In genomic region chr16:4402439-4403132, GRCh38 we compare ENCODE assay signal across 9 cellular contexts. TPM values are rescaled to one million over a fixed set of nuclear protein-coding genes. Genes with fewer than 3 reads are reported as not detected.
DNase-seq lines count a peak whose midpoint lies in the region; TF ChIP-seq lines count a peak whose summit lies in the region.
"Had no signal": no experiment of that assay in that cellular context is flagged by ENCODE, and none has a peak within 500 bp of the region (broad histone marks: within the 10 kb centered on the region; RNA-seq: fewer than 3 reads in every experiment).

No MANE protein-coding gene starts in this region.

- H3K9me3 ChIP-seq in Karpas-422 (ENCODE audit: low read length) (no peaks in the 10 kb centered on the region), tibial nerve (no peaks in the 10 kb centered on the region)

- intact Hi-C loops in activated T-helper 2 cell treated with anti-CD3 and anti-CD28 coated beads, Interferon-gamma antibody, Interleukin-2, Interleukin-4, amounts not matched to agents 10 μg/mL and 5 μg/mL and 100 μg/mL, durations not matched to agents 14 hours and 24 hours and 36 hours (cut with micrococcal nuclease), result loop anchor here (5.0 kb wide), 2 partner anchors 45 to 115 kb away; no protein-coding TSS in a partner anchor

- TF ChIP-seq CTCF in RWPE1 (conservative IDR thresholded peaks at IDR 0.05; ENCODE audit: low read depth) (peak; percentile 93), foreskin fibroblast (IDR thresholded peaks at IDR 0.05; ENCODE audit: low read depth, low read length) (peak; percentile 72), tibial nerve (IDR thresholded peaks at IDR 0.05) (peak; percentile 82 to 99 (median 94))

- peak; percentile 69 for DNase-seq in EL
- DNase-seq in Karpas-422, result peak; percentile 91
- peak; percentile 85 for DNase-seq in RWPE1 (ENCODE audit: low spot score)
- peak; percentile 51 for DNase-seq in activated T-helper 2 cell treated with anti-CD3 and anti-CD28 coated beads, Interferon-gamma antibody, Interleukin-2, Interleukin-4, amounts not matched to agents 10 μg/mL and 5 μg/mL and 100 μg/mL, durations not matched to agents 14 hours and 24 hours and 36 hours (ENCODE audit: low spot score)
- peak; percentile 67 to 91 for DNase-seq in foreskin fibroblast
- DNase-seq in nucleus accumbens (lab: John Stamatoyannopoulos, UW), result peak in 52 of 56 donors; percentile 11 to 89 (median 66)
- DNase-seq in tibial nerve (ENCODE audit: low spot score in 2 of 2), result peak; percentile 69 to 81
- DNase-seq in GF-D8 (lab: John Stamatoyannopoulos, UW), result no peak

- H3K4me1 Mint-ChIP-seq in activated T-helper 2 cell treated with anti-CD3 and anti-CD28 coated beads, Interferon-gamma antibody, Interleukin-2, Interleukin-4, amounts not matched to agents 10 μg/mL and 5 μg/mL and 100 μg/mL, durations not matched to agents 14 hours and 24 hours and 36 hours (ENCODE audit: low read depth), result no peaks in the 10 kb centered on the region

- peaks cover 52% of the 10 kb centered on the region for H3K36me3 Mint-ChIP-seq in activated T-helper 2 cell treated with anti-CD3 and anti-CD28 coated beads, Interferon-gamma antibody, Interleukin-2, Interleukin-4, amounts not matched to agents 10 μg/mL and 5 μg/mL and 100 μg/mL, durations not matched to agents 14 hours and 24 hours and 36 hours (ENCODE audit: low read depth)

- no peak overlapping the region for H2AFZ ChIP-seq in Karpas-422 (ENCODE audit: low read length)

- no peaks in the 10 kb centered on the region for H3K27me3 Mint-ChIP-seq in activated T-helper 2 cell treated with anti-CD3 and anti-CD28 coated beads, Interferon-gamma antibody, Interleukin-2, Interleukin-4, amounts not matched to agents 10 μg/mL and 5 μg/mL and 100 μg/mL, durations not matched to agents 14 hours and 24 hours and 36 hours (ENCODE audit: low read depth)
- H3K27me3 Mint-ChIP-seq: activated naive CD8-positive, alpha-beta T cell had no signal

- peak overlapping the region; percentile 35; the same call in 1 of the 2 replicates for H3K4me3 ChIP-seq in Karpas-422 (ENCODE audit: low read length)
- H3K4me3 ChIP-seq in foreskin fibroblast (ENCODE audit: low read depth in 1 of 2, low read length in 2 of 2), result no peak overlapping the region
- no peak overlapping the region for H3K4me3 ChIP-seq in tibial nerve

- H3K4me1 ChIP-seq in Karpas-422 (ENCODE audit: low read length) (peaks cover 17% of the 10 kb centered on the region), tibial nerve (peaks cover 0 to 16% (median 2%) of the 10 kb centered on the region in 4 donors)

- H3K9me3 Mint-ChIP-seq in activated T-helper 2 cell treated with anti-CD3 and anti-CD28 coated beads, Interferon-gamma antibody, Interleukin-2, Interleukin-4, amounts not matched to agents 10 μg/mL and 5 μg/mL and 100 μg/mL, durations not matched to agents 14 hours and 24 hours and 36 hours, result no peaks in the 10 kb centered on the region

- H3K9me2 ChIP-seq in Karpas-422 (replicated peaks; ENCODE audit: insufficient read depth, low read length), result no peaks in the 10 kb centered on the region

- TF ChIP-seq POLR2A in tibial nerve (IDR thresholded peaks at IDR 0.05), result no peak

- no peak overlapping the region for H3K27ac Mint-ChIP-seq in activated T-helper 2 cell treated with anti-CD3 and anti-CD28 coated beads, Interferon-gamma antibody, Interleukin-2, Interleukin-4, amounts not matched to agents 10 μg/mL and 5 μg/mL and 100 μg/mL, durations not matched to agents 14 hours and 24 hours and 36 hours
- H3K27ac Mint-ChIP-seq: activated naive CD8-positive, alpha-beta T cell had no signal

- CTCF ChIA-PET in RWPE1 (lab: Yijun Ruan, JAX), result interaction anchor here (0.6 to 3.7 kb wide), 37 partner anchors 8 to 473 kb away, joined by 3 to 74 read pairs (median 4); partner anchors contain the start of gene PAM16

- no peak overlapping the region for H3K4me3 Mint-ChIP-seq in activated T-helper 2 cell treated with anti-CD3 and anti-CD28 coated beads, Interferon-gamma antibody, Interleukin-2, Interleukin-4, amounts not matched to agents 10 μg/mL and 5 μg/mL and 100 μg/mL, durations not matched to agents 14 hours and 24 hours and 36 hours (ENCODE audit: low read depth)
- H3K4me3 Mint-ChIP-seq: activated naive CD8-positive, alpha-beta T cell had no signal

- POLR2A ChIA-PET in RWPE1 (lab: Yijun Ruan, JAX; ENCODE audit: low non-redundant PET), result no interaction called here

- peak overlapping the region; percentile 61 for H3K4me2 ChIP-seq in Karpas-422 (ENCODE audit: low read depth, low read length, poor library complexity, severe bottlenecking)

- H3K27ac ChIP-seq in Karpas-422 (ENCODE audit: low read length), result 0 out of 2 replicates have a peak overlapping the region, but pooled peaks have one; percentile 22
- H3K27ac ChIP-seq in RWPE1, result peak overlapping the region; percentile 41
- peak overlapping the region in 1 of 4 donors; percentile 38 for H3K27ac ChIP-seq in tibial nerve

- peaks cover 9% of the 10 kb centered on the region; the same call in 1 of the 2 replicates for H3K36me3 ChIP-seq in Karpas-422 (ENCODE audit: insufficient read depth, low read length)
- peaks cover 0 to 86% (median 0%) of the 10 kb centered on the region in 3 donors for H3K36me3 ChIP-seq in tibial nerve

- H3K79me2 ChIP-seq in Karpas-422 (ENCODE audit: low read length), result 0 out of 2 replicates have a peak, but pooled peaks cover 8% of the 10 kb centered on the region

- peak in 1 of 2 donors; percentile 20 for TF ChIP-seq EP300 in tibial nerve (IDR thresholded peaks at IDR 0.05)

- H3K27me3 ChIP-seq in Karpas-422 (ENCODE audit: low read length) (no peaks in the 10 kb centered on the region), tibial nerve (no peaks in the 10 kb centered on the region)

- peak overlapping the region; percentile 58 for H3K9ac ChIP-seq in Karpas-422 (ENCODE audit: low read length)

- WGBS in tibial nerve, 2 donors, result 23 to 30% methylated on average over 12 to 20 of the region's 29 CpGs

- H4K20me1 ChIP-seq in Karpas-422 (ENCODE audit: insufficient read depth, low read depth, low read length), result no peaks in the 10 kb centered on the region

RNA-seq across cellular contexts. Expression of gene CORO7, which starts 13.8 kb away (rescaled TPM):
- 46.2 and 84.9 TPM in 2 replicates for total RNA-seq in Karpas-422 (2014; rRNA removed; shearing (Covaris generic); ENCODE audit: low replicate concordance)
- 92.5 and 101 TPM in 2 replicates for total RNA-seq in activated T-helper 2 cell treated with anti-CD3 and anti-CD28 coated beads, Interferon-gamma antibody, Interleukin-2, Interleukin-4, amounts not matched to agents 10 μg/mL and 5 μg/mL and 100 μg/mL, durations not matched to agents 14 hours and 24 hours and 36 hours
- 10 to 100 TPM; 27.8 to 77.4 (median 52.1) TPM for total RNA-seq in tibial nerve

RNA-seq across cellular contexts. Expression of gene DNAJA3, which starts 23.1 kb away (rescaled TPM):
- total RNA-seq in Karpas-422 (2014; rRNA removed; shearing (Covaris generic); ENCODE audit: low replicate concordance), result 56.5 and 74.7 TPM in 2 replicates
- 77.1 and 88.4 TPM in 2 replicates for total RNA-seq in activated T-helper 2 cell treated with anti-CD3 and anti-CD28 coated beads, Interferon-gamma antibody, Interleukin-2, Interleukin-4, amounts not matched to agents 10 μg/mL and 5 μg/mL and 100 μg/mL, durations not matched to agents 14 hours and 24 hours and 36 hours
- 10 to 100 TPM; 37.6 to 53.0 (median 49.2) TPM for total RNA-seq in tibial nerve

RNA-seq across cellular contexts. Expression of gene VASN, which starts 30.9 kb away (rescaled TPM):
- total RNA-seq in Karpas-422 (2014; rRNA removed; shearing (Covaris generic); ENCODE audit: low replicate concordance), result 4.1 and 8.9 TPM in 2 replicates
- total RNA-seq in activated T-helper 2 cell treated with anti-CD3 and anti-CD28 coated beads, Interferon-gamma antibody, Interleukin-2, Interleukin-4, amounts not matched to agents 10 μg/mL and 5 μg/mL and 100 μg/mL, durations not matched to agents 14 hours and 24 hours and 36 hours, result 0.16 TPM in 1 of 2 replicates, not detected in the other
- 10 to 100 TPM; 31.0 to 58.1 (median 32.9) TPM for total RNA-seq in tibial nerve

RNA-seq across cellular contexts. Expression of gene PAM16, which starts 51.5 kb away (rescaled TPM):
- 65.6 and 126 TPM in 2 replicates for total RNA-seq in Karpas-422 (2014; rRNA removed; shearing (Covaris generic); ENCODE audit: low replicate concordance)
- total RNA-seq in activated T-helper 2 cell treated with anti-CD3 and anti-CD28 coated beads, Interferon-gamma antibody, Interleukin-2, Interleukin-4, amounts not matched to agents 10 μg/mL and 5 μg/mL and 100 μg/mL, durations not matched to agents 14 hours and 24 hours and 36 hours, result 73.1 and 73.8 TPM in 2 replicates
- 10 to 100 TPM; 45.1 to 95.1 (median 60.7) TPM for total RNA-seq in tibial nerve
